24 cellular contexts compared by ENCODE assay signal in genomic region chr4:19844436-19844835, GRCh38.
DNase-seq lines count a peak whose midpoint lies in the region; ATAC-seq and TF ChIP-seq lines count a peak whose summit lies in the region.
"Had no signal": no experiment of that assay in that cellular context is flagged by ENCODE, and none has a peak within 500 bp of the region (broad histone marks: within the 10 kb centered on the region; RNA-seq: fewer than 3 reads in every experiment).

No MANE protein-coding gene starts in this region.

- TF ChIP-seq CTCF in fibroblast of lung (conservative IDR thresholded peaks at IDR 0.05 in 1 of 2, IDR thresholded peaks at IDR 0.05 in 1 of 2; ENCODE audit: low read depth in 1 of 2, low read length in 2 of 2): no peak

- peak; percentile 63 for DNase-seq in Ammon's horn (ENCODE audit: low spot score)
- peak; percentile 78 for DNase-seq in G401 (ENCODE audit: low spot score)
- peak; percentile 32 for DNase-seq in NCI-H69 (lab: John Stamatoyannopoulos, UW)
- DNase-seq in fibroblast of lung (ENCODE audit: low read depth in 2 of 2): peak; percentile 26 to 54
- no peak for DNase-seq in hypothalamus (lab: John Stamatoyannopoulos, UW)
- DNase-seq: activated B cell treated with CpG ODN at 0.5 μM for 24 hours; activated CD4-positive, alpha-beta memory T cell treated with anti-CD3 and anti-CD28 coated beads, Interleukin-2, amount 10 ng/mL, durations not matched to agents 7 days and 5 days; activated naive CD4-positive, alpha-beta T cell treated with Interleukin-2 at 50 U/mL for 16 hours; activated T-cell treated with anti-CD3 and anti-CD28 coated beads, Interleukin-2, amount 50 U/mL, for 1 hour; body of pancreas; dermis blood vessel endothelial cell; GF-D8; MM.1S; NCI-H187; NCI-H510A treated with DMSO at 0.1 percent for 48 hours; PC-3; spleen had no signal

- H3K27ac ChIP-seq in fibroblast of lung (ENCODE audit: insufficient read depth, low read length): no peak overlapping the region
- H3K27ac ChIP-seq: BLaER1, body of pancreas, epithelial cell of prostate, left lung, SJSA1, spleen had no signal

- no peak for ATAC-seq in GM18498 (IDR thresholded peaks at IDR 0.05; ENCODE audit: unreplicated experiment)
- ATAC-seq in HG03139 (IDR thresholded peaks at IDR 0.05; ENCODE audit: unreplicated experiment): no peak
- ATAC-seq in HG02938 (IDR thresholded peaks at IDR 0.05; ENCODE audit: unreplicated experiment): no peak
- ATAC-seq: body of pancreas, left lung, PC-3 had no signal

- in situ Hi-C loops in G401 (cut with HindIII; ENCODE audit: low sequenced_read_pairs): no loop called here

- no peaks in the 10 kb centered on the region for H3K36me3 ChIP-seq in fibroblast of lung (ENCODE audit: control insufficient read depth, insufficient read depth, low read length)
- H3K36me3 ChIP-seq: BLaER1, left lung, SJSA1, spleen had no signal

- no peaks in the 10 kb centered on the region for H3K27me3 ChIP-seq in fibroblast of lung (ENCODE audit: control insufficient read depth, insufficient read depth, low read length)
- H3K27me3 ChIP-seq: BLaER1, body of pancreas, left lung, SJSA1, spleen had no signal

- no peaks in the 10 kb centered on the region for H4K20me1 ChIP-seq in fibroblast of lung (ENCODE audit: control insufficient read depth, extremely low read depth, insufficient read depth, low read length)
- H4K20me1 ChIP-seq: BLaER1 had no signal

- no peak overlapping the region for H3K4me3 ChIP-seq in fibroblast of lung (replicated peaks in 1 of 4; ENCODE audit: control extremely low read depth in 1 of 4, insufficient read depth in 1 of 4, low read depth in 3 of 4, low read length in 4 of 4)
- H3K4me3 ChIP-seq: BLaER1, body of pancreas, left lung, SJSA1, spleen had no signal

- H3K4me1 ChIP-seq in fibroblast of lung (ENCODE audit: control insufficient read depth, extremely low read depth, insufficient read depth, low read length): no peaks in the 10 kb centered on the region
- H3K4me1 ChIP-seq: BLaER1, body of pancreas, left lung, SJSA1, spleen had no signal

- no peak overlapping the region for H3K4me2 ChIP-seq in fibroblast of lung (ENCODE audit: extremely low read depth, insufficient read depth, low read length)
- H3K4me2 ChIP-seq: BLaER1 had no signal

- H3K9ac ChIP-seq in fibroblast of lung (ENCODE audit: insufficient read depth, low read length): no peak overlapping the region
- H3K9ac ChIP-seq: BLaER1 had no signal

- no peaks in the 10 kb centered on the region for H3K9me3 ChIP-seq in fibroblast of lung (ENCODE audit: control insufficient read depth, insufficient read depth, low read depth, low read length)
- H3K9me3 ChIP-seq: BLaER1, body of pancreas, left lung, SJSA1 had no signal

- no peak overlapping the region for H2AFZ ChIP-seq in fibroblast of lung (ENCODE audit: low read length)

- no peaks in the 10 kb centered on the region for H3K79me2 ChIP-seq in fibroblast of lung (ENCODE audit: control insufficient read depth, insufficient read depth, low read length)

Comparison
In these comparisons a context has a peak if more than half of its experiments do, and no peak if none do; other contexts are left out.
1. DNase-seq: peak in Ammon's horn (single experiment), G401 (single experiment), NCI-H69 (single experiment) and fibroblast of lung (2 of 2); none in hypothalamus (0 of 51).